ENCODE assay signal across 8 cellular contexts in the genomic region with DNA sequence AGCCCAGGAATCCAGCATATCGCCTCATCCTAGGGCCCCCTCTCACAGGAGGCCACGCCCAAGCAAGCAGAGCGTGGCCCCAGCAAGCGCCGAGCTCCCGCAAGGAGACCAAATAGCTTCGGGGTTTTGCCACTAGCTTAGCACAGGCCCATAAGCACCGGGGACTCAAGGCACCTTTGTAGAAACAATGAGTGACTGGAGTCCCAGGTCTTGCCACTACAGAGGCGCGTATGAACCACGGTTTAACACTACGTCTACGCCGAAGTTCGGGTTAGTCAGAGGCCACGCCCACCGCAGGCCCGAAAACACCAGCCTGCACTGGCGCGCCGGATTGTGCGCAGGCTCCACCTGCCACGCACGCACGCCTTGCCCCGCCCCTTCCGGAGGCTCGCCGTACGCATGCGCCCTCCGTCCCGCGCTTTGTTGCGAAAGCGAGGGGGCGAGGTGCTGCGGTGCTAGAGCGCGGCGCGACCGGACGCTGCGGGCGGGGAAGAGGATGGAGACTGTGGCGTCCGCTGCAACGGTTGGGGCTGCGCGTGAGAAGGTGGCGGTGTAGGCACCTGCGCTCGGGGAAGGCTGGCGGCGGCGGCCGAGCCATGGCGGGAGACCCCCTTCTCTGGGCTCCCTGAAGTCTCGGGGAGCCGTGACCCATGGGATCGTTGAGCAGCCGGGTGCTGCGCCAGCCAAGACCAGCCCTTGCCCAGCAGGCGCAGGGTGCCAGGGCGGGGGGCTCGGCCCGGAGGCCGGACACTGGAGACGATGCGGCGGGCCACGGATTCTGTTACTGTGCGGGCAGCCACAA. TPM values are rescaled to one million over a fixed set of nuclear protein-coding genes. Genes with fewer than 3 reads are reported as not detected.
DNase-seq lines count a peak whose midpoint lies in the region; ATAC-seq and TF ChIP-seq lines count a peak whose summit lies in the region.

A gene with protein sequence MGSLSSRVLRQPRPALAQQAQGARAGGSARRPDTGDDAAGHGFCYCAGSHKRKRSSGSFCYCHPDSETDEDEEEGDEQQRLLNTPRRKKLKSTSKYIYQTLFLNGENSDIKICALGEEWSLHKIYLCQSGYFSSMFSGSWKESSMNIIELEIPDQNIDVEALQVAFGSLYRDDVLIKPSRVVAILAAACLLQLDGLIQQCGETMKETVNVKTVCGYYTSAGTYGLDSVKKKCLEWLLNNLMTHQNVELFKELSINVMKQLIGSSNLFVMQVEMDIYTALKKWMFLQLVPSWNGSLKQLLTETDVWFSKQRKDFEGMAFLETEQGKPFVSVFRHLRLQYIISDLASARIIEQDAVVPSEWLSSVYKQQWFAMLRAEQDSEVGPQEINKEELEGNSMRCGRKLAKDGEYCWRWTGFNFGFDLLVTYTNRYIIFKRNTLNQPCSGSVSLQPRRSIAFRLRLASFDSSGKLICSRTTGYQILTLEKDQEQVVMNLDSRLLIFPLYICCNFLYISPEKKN (plus strand): TSS at position 418 of the 802 bp plus-strand sequence. CDS start 233 bp downstream, at position 651.

- TF ChIP-seq EP300 in transverse colon (IDR thresholded peaks at IDR 0.05; ENCODE audit: low read depth) = no peak

- TF ChIP-seq CTCF in GM13976 (IDR thresholded peaks at IDR 0.05; ENCODE audit: borderline replicate concordance, control extremely low read depth, extremely low read depth, insufficient read depth, missing control alignments) (no peak), heart left ventricle (IDR thresholded peaks at IDR 0.05) (peak in 4 of 12 donors; percentile 14 to 41 (median 28)), transverse colon (IDR thresholded peaks at IDR 0.05) (peak in 1 of 5 experiments; percentile 27)

- ATAC-seq in HG02852 (IDR thresholded peaks at IDR 0.05; ENCODE audit: unreplicated experiment) (peak; percentile 86), heart left ventricle (peak; percentile 98 to 99 (median 98))

- peak within 1 kb of the TSS; percentile 96 for H3K4me3 ChIP-seq in adipocyte (ENCODE audit: low read length)
- H3K4me3 ChIP-seq in heart left ventricle = peak within 1 kb of the TSS; percentile 61 to 99 (median 90)
- H3K4me3 ChIP-seq in transverse colon = peak within 1 kb of the TSS; percentile 88 to 99 (median 91)

- H3K27me3 ChIP-seq in adipocyte (replicated peaks; ENCODE audit: control insufficient read depth, insufficient read depth, low read length) = no peaks in the 10 kb centered on the region
- H3K27me3 ChIP-seq in heart left ventricle = no peaks in the 10 kb centered on the region
- no peaks in the 10 kb centered on the region for H3K27me3 ChIP-seq in transverse colon

- peaks cover 29% of the 10 kb centered on the region for H3K4me1 ChIP-seq in adipocyte (ENCODE audit: control insufficient read depth, insufficient read depth, low read length)
- H3K4me1 ChIP-seq in heart left ventricle = peaks cover 0 to 32% (median 22%) of the 10 kb centered on the region in 12 donors
- peaks cover 14 to 42% (median 27%) of the 10 kb centered on the region in 4 donors for H3K4me1 ChIP-seq in transverse colon

- 0% methylated on average over 19 to 74 of the region's 74 CpGs for WGBS in heart left ventricle, 4 donors
- WGBS in transverse colon (ENCODE audit: low coverage in 1 of 2), 2 donors = 0% methylated on average over 7 to 64 of the region's 74 CpGs

- peak within 1 kb of the TSS; percentile 82 to 97 (median 92) for H3K27ac ChIP-seq in heart left ventricle
- peak within 1 kb of the TSS; percentile 90 to 95 (median 92) for H3K27ac ChIP-seq in transverse colon

- TF ChIP-seq POLR2A in heart left ventricle (IDR thresholded peaks at IDR 0.05) (peak in 1 of 2 donors; percentile 87), transverse colon (IDR thresholded peaks at IDR 0.05) (peak; percentile 88)

- in situ Hi-C loops in GM13976 (cut with MboI; ENCODE audit: low sequenced_read_pairs, unreplicated experiment) (no loop called here), transverse colon (cut with MboI; ENCODE audit: low pct_ligation_motif_present in 1 of 4, low pct_unique_long_range_greater_than_20kb in 1 of 4, low sequenced_read_pairs in 3 of 4) (no loop called here)

- H3K9me3 ChIP-seq in adipocyte (ENCODE audit: control insufficient read depth, low read length) (no peaks in the 10 kb centered on the region), heart left ventricle (no peaks in the 10 kb centered on the region), transverse colon (no peaks in the 10 kb centered on the region)

- intact Hi-C loops in heart left ventricle (cut with DNase I) (loop anchor here in 3 of 10 donors (10.0 kb wide), 1 partner anchor 265 kb away; no protein-coding TSS in a partner anchor), transverse colon (cut with DNase I; ENCODE audit: low total_unique reads) (no loop called here)

- peak; percentile 95 for DNase-seq in GM13976 (ENCODE audit: low spot score)
- peak; percentile 69 for DNase-seq in NCI-H1436 treated with DMSO at 0.1 percent for 48 hours (lab: John Stamatoyannopoulos, UW)
- DNase-seq in T follicular helper cell (ENCODE audit: low read depth) = peak; percentile 98
- peak; percentile 98 for DNase-seq in adipocyte (ENCODE audit: low read depth)
- peak; percentile 97 to 99 (median 97) for DNase-seq in heart left ventricle
- peak; percentile 91 for DNase-seq in pons (ENCODE audit: low spot score)
- DNase-seq in transverse colon = peak; percentile 99

- H3K9ac ChIP-seq in adipocyte (ENCODE audit: low read length) = peak within 1 kb of the TSS; percentile 88

- no peaks in the 10 kb centered on the region for H3K36me3 ChIP-seq in adipocyte (ENCODE audit: control insufficient read depth, insufficient read depth, low read length, severe bottlenecking)
- H3K36me3 ChIP-seq in heart left ventricle = peaks cover 0 to 8% (median 0%) of the 10 kb centered on the region in 9 donors
- H3K36me3 ChIP-seq in transverse colon = no peaks in the 10 kb centered on the region

RNA-seq across cellular contexts. Expression of the gene that starts here (rescaled TPM):
- total RNA-seq in heart left ventricle (1 to 10 TPM; 4.4 to 7.2 (median 5.2) TPM), transverse colon (10 to 100 TPM in 3 of 4 donors, 1 to 10 TPM in 1; 5.0 to 82.3 (median 20.9) TPM)
- 1 to 10 TPM; 1.8 to 5.0 TPM for polyA plus RNA-seq in heart left ventricle

Comparison
In these comparisons a context has a peak if more than half of its experiments do, and no peak if none do; other contexts are left out.
1. Peak in every context shown above with its lines: DNase-seq, ATAC-seq, H3K4me3 ChIP-seq and H3K27ac ChIP-seq.